Comparison of ENCODE assay signal across 25 cellular contexts in genomic region chr17:53640808-53641207, GRCh38.
"Had no signal": no experiment of that assay in that cellular context is flagged by ENCODE, and none has a peak within 500 bp of the region (broad histone marks: within the 10 kb centered on the region; RNA-seq: fewer than 3 reads in every experiment).

No MANE protein-coding gene starts in this region.

- ATAC-seq: foreskin keratinocyte, gastroesophageal sphincter, heart left ventricle, left colon, left lobe of liver, left ventricle myocardium superior, lower lobe of right lung, mucosa of descending colon had no signal

- FAIRE-seq: endothelial cell of umbilical vein, frontal cortex, kidney had no signal

- H3K36me3 Mint-ChIP-seq: immature natural killer cell, mesothelial cell of epicardium, naive B cell had no signal

- H3K4me1 ChIP-seq: esophagus muscularis mucosa, foreskin keratinocyte, gastroesophageal sphincter, heart left ventricle, lower lobe of right lung had no signal

- H3K4me2 ChIP-seq: hepatocyte had no signal

- H3K79me2 ChIP-seq: hepatocyte had no signal

- H3K27ac ChIP-seq: coronary artery, dorsolateral prefrontal cortex, esophagus muscularis mucosa, foreskin keratinocyte, gastroesophageal sphincter, heart left ventricle, hepatocyte, lower lobe of right lung had no signal

- H2AFZ ChIP-seq: hepatocyte had no signal

- H3K27me3 Mint-ChIP-seq: naive B cell had no signal

- H3K4me3 ChIP-seq: coronary artery, dorsolateral prefrontal cortex, esophagus muscularis mucosa, gastroesophageal sphincter, heart left ventricle, hepatocyte, lower lobe of right lung, mucosa of descending colon had no signal

- DNase-seq: dermis blood vessel endothelial cell; dorsolateral prefrontal cortex; effector CD4-positive, alpha-beta T cell; effector memory CD4-positive, alpha-beta T cell; foreskin keratinocyte; heart left ventricle; hypothalamus; immature natural killer cell; islet precursor cell; kidney; kidney glomerular epithelial cell; left colon; left ventricle myocardium superior; lower lobe of right lung; mesenchymal stem cell; mucosa of descending colon; naive B cell had no signal

- H3K9me3 ChIP-seq: esophagus muscularis mucosa, gastroesophageal sphincter, lower lobe of right lung had no signal

- H3K27ac Mint-ChIP-seq: immature natural killer cell, mesothelial cell of epicardium, naive B cell had no signal

- H3K4me3 Mint-ChIP-seq: immature natural killer cell, mesothelial cell of epicardium, naive B cell had no signal

- H3K4me1 Mint-ChIP-seq: immature natural killer cell, mesothelial cell of epicardium, naive B cell had no signal

- H3K27me3 ChIP-seq: dorsolateral prefrontal cortex, esophagus muscularis mucosa, foreskin keratinocyte, gastroesophageal sphincter, heart left ventricle, hepatocyte had no signal

- H3K36me3 ChIP-seq: esophagus muscularis mucosa, gastroesophageal sphincter, heart left ventricle, lower lobe of right lung had no signal
